9 cellular contexts compared by ENCODE assay signal in genomic region chr11:73907191-73907590, GRCh38. TPM values are rescaled to one million over a fixed set of nuclear protein-coding genes. Genes with fewer than 3 reads are reported as not detected.
DNase-seq lines count a peak whose midpoint lies in the region; ATAC-seq and TF ChIP-seq lines count a peak whose summit lies in the region.
"Had no signal": no experiment of that assay in that cellular context is flagged by ENCODE, and none has a peak within 500 bp of the region (broad histone marks: within the 10 kb centered on the region; RNA-seq: fewer than 3 reads in every experiment).

No MANE protein-coding gene starts in this region.

- no peak overlapping the region for H2AK5ac ChIP-seq in trophoblast cell (ENCODE audit: low read length)

- no peak overlapping the region for H2BK120ac ChIP-seq in trophoblast cell (ENCODE audit: insufficient read depth, low read length, poor library complexity)

- POLR2A ChIA-PET in PC-3 (lab: Charles Lee; ENCODE audit: unreplicated experiment), result no interaction called here

- no peak overlapping the region for H3K4me3 ChIP-seq in PC-3 (ENCODE audit: low read length)
- H3K4me3 ChIP-seq in trophoblast cell (ENCODE audit: low read depth, low read length), result no peak overlapping the region
- H3K4me3 ChIP-seq: skin epidermis had no signal

- H3K4me2 ChIP-seq in PC-3 (ENCODE audit: low read length) (no peak overlapping the region), trophoblast cell (ENCODE audit: low read length) (no peak overlapping the region)

- H3K27me3 ChIP-seq in PC-3 (ENCODE audit: low read length) (no peaks in the 10 kb centered on the region), trophoblast cell (ENCODE audit: insufficient read depth, low read length) (no peaks in the 10 kb centered on the region)

- no peak overlapping the region for H3K14ac ChIP-seq in trophoblast cell (ENCODE audit: low read length)

- H3K9me3 ChIP-seq in PC-3 (ENCODE audit: low read length), result no peaks in the 10 kb centered on the region
- no peaks in the 10 kb centered on the region for H3K9me3 ChIP-seq in trophoblast cell (ENCODE audit: insufficient read depth, low read depth, low read length)

- H2AFZ ChIP-seq in PC-3 (ENCODE audit: low read length) (no peak overlapping the region), trophoblast cell (ENCODE audit: insufficient read depth, low read length, poor library complexity) (no peak overlapping the region)

- H4K8ac ChIP-seq in trophoblast cell (ENCODE audit: low read depth, low read length), result no peak overlapping the region

- no peak overlapping the region for H3K23ac ChIP-seq in trophoblast cell (ENCODE audit: low read length)

- H4K12ac ChIP-seq in trophoblast cell (ENCODE audit: low read depth, low read length), result no peak overlapping the region

- no peak overlapping the region for H2BK5ac ChIP-seq in trophoblast cell (ENCODE audit: low read depth, low read length, poor library complexity)

- no CpG with 5 or more reads among the region's 4 CpGs for WGBS in trophoblast cell (ENCODE audit: extremely low coverage, insufficient coverage, insufficient read length)

- no peaks in the 10 kb centered on the region for H3K9me2 ChIP-seq in PC-3 (replicated peaks; ENCODE audit: low read length)

- peaks cover 4% of the 10 kb centered on the region; the same call in 1 of the 2 replicates for H3K36me3 ChIP-seq in PC-3 (ENCODE audit: low read depth, low read length)
- peaks cover 0 to 2% of the 10 kb centered on the region in 2 experiments for H3K36me3 ChIP-seq in trophoblast cell (ENCODE audit: control insufficient read depth in 1 of 2, insufficient read depth in 2 of 2, low read length in 2 of 2)

- no peak for TF ChIP-seq POLR2A in erythroblast (IDR thresholded peaks at IDR 0.05; ENCODE audit: low read length)

- H3F3A ChIP-seq in PC-3 (ENCODE audit: low read length, unreplicated experiment), result no peaks in the 10 kb centered on the region

- CTCF ChIA-PET in PC-3 (lab: Charles Lee), result interaction anchor here (1.0 kb wide), 1 partner anchor 25 kb away, joined by 10 read pairs; no protein-coding TSS in a partner anchor

- H3K79me1 ChIP-seq in trophoblast cell (ENCODE audit: low read length), result no peaks in the 10 kb centered on the region

- no TSS peak for BruUV-seq in PC-3 (replicated peaks; lab: Mats Ljungman, UMichigan)

- DNase-seq in SIG-M5 treated with dmso at 0.1 percent for 504 hours (lab: John Stamatoyannopoulos, UW; ENCODE audit: unreplicated experiment) (peak; percentile 19), SIG-M5 (lab: John Stamatoyannopoulos, UW) (no peak), PC-3 (peak; percentile 88), erythroblast (lab: John Stamatoyannopoulos, UW) (peak; percentile 54 to 74), trophoblast cell (peak; percentile 31 to 66), posterior cingulate gyrus (no peak), ecto neural progenitor cell (ENCODE audit: low spot score) (no peak)

- H3K27ac ChIP-seq in PC-3 (ENCODE audit: low read length) (no peak overlapping the region), trophoblast cell (ENCODE audit: low read depth, low read length) (no peak overlapping the region)
- H3K27ac ChIP-seq: skin epidermis had no signal

- H2BK12ac ChIP-seq in trophoblast cell (ENCODE audit: low read length), result no peak overlapping the region

- H3K4me1 ChIP-seq in PC-3 (ENCODE audit: insufficient read depth, low read length) (peaks cover 10% of the 10 kb centered on the region), trophoblast cell (ENCODE audit: control insufficient read depth in 1 of 2, insufficient read depth in 2 of 2, low read length in 2 of 2) (no peaks in the 10 kb centered on the region)

- H3K18ac ChIP-seq in trophoblast cell (ENCODE audit: low read length), result no peak overlapping the region

- no peak overlapping the region for H3K4ac ChIP-seq in trophoblast cell (ENCODE audit: low read depth, low read length)

- H4K91ac ChIP-seq in trophoblast cell (ENCODE audit: low read depth, low read length), result no peak overlapping the region

- TF ChIP-seq CTCF in PC-3 (conservative IDR thresholded peaks at IDR 0.05; ENCODE audit: low read depth, low read length), result peak; percentile 74

- no peak overlapping the region for H3K9ac ChIP-seq in PC-3 (ENCODE audit: low read length)
- no peak overlapping the region for H3K9ac ChIP-seq in trophoblast cell (ENCODE audit: low read length)

- intact Hi-C loops in PC-3 (cut with micrococcal nuclease), result no loop called here
- intact Hi-C loops in posterior cingulate gyrus (cut with DNase I), result no loop called here

- ATAC-seq in PC-3 (peak; percentile 100), GM21447 (IDR thresholded peaks at IDR 0.05; ENCODE audit: unreplicated experiment) (no peak)

- H4K20me1 ChIP-seq in PC-3 (ENCODE audit: low read length), result no peaks in the 10 kb centered on the region

- no peaks in the 10 kb centered on the region for H3K79me2 ChIP-seq in PC-3 (ENCODE audit: low read length)
- H3K79me2 ChIP-seq in trophoblast cell (ENCODE audit: control insufficient read depth, insufficient read depth, low read length, poor library complexity), result no peaks in the 10 kb centered on the region

RNA-seq across cellular contexts. Expression of gene PAAF1, which starts 30.4 kb away (rescaled TPM):
- total RNA-seq in PC-3 (2014; rRNA removed), result 13.3 and 19.5 TPM in 2 replicates
- 16.8 and 18.9 TPM in 2 replicates for polyA plus RNA-seq in trophoblast cell (2013)

RNA-seq across cellular contexts. Expression of gene COA4, which starts 30.5 kb away (rescaled TPM):
- total RNA-seq in PC-3 (2014; rRNA removed), result 346 and 367 TPM in 2 replicates
- 95.9 TPM in 2 replicates for polyA plus RNA-seq in trophoblast cell (2013)

RNA-seq across cellular contexts. Expression of gene DNAJB13, which starts 43.6 kb away (rescaled TPM):
- 0.29 and 0.46 TPM in 2 replicates for total RNA-seq in PC-3 (2014; rRNA removed)
- polyA plus RNA-seq in trophoblast cell (2013), result 0.03 and 0.05 TPM in 2 replicates

Comparison
In these comparisons a context has a peak if more than half of its experiments do, and no peak if none do; other contexts are left out.
1. DNase-seq: peak in SIG-M5 treated with dmso at 0.1 percent for 504 hours (single experiment), PC-3 (single experiment), erythroblast (2 of 2) and trophoblast cell (2 of 2); none in SIG-M5 (single experiment), posterior cingulate gyrus (0 of 10) and ecto neural progenitor cell (single experiment).